ENCODE assay signal across 1 cellular context in genomic region chr11:8688414-8689362, GRCh38.
TF ChIP-seq lines count a peak whose summit lies in the region.

No MANE protein-coding gene starts in this region.

TF ChIP-seq in HepG2, 621 proteins besides CTCF, POLR2A, EP300 and RAD21 (continued from another document and continues in another):
- TF ChIP-seq MEIS1 (CRISPR knock-in tag; IDR thresholded peaks at IDR 0.05; ENCODE audit: borderline replicate concordance) (peak; percentile 89), CEBPZ (IDR thresholded peaks at IDR 0.05; ENCODE audit: low read length) (no peak), MYNN (CRISPR knock-in tag; IDR thresholded peaks at IDR 0.05; ENCODE audit: low read depth) (no peak), SNAI1 (CRISPR knock-in tag; IDR thresholded peaks at IDR 0.05; ENCODE audit: borderline replicate concordance) (no peak), CREM (IDR thresholded peaks at IDR 0.05) (peak; percentile 76; the same call in 1 of the 2 replicates), CREM (CRISPR knock-in tag; IDR thresholded peaks at IDR 0.05) (no peak), NR0B2 (CRISPR knock-in tag; IDR thresholded peaks at IDR 0.05) (no peak), HOXA5 (CRISPR knock-in tag; IDR thresholded peaks at IDR 0.05) (peak; percentile 77; the same call in 1 of the 2 replicates), ZNF3 (CRISPR knock-in tag; IDR thresholded peaks at IDR 0.05) (no peak), LBX2 (CRISPR knock-in tag; IDR thresholded peaks at IDR 0.05; ENCODE audit: borderline replicate concordance) (no peak), ZNF143 (CRISPR knock-in tag; IDR thresholded peaks at IDR 0.05) (peak; percentile 65; the same call in 1 of the 2 replicates), ZNF841 (CRISPR knock-in tag; IDR thresholded peaks at IDR 0.05; ENCODE audit: borderline replicate concordance) (no peak), AKNA (CRISPR knock-in tag; IDR thresholded peaks at IDR 0.05; ENCODE audit: borderline replicate concordance) (0 out of 2 replicates have a peak, but pooled peaks have one; percentile 51), ZKSCAN8 (CRISPR knock-in tag; IDR thresholded peaks at IDR 0.05; ENCODE audit: borderline replicate concordance) (peak; percentile 49; the same call in 1 of the 2 replicates), RFX5 (IDR thresholded peaks at IDR 0.05; ENCODE audit: low read depth, low read length) (peak; percentile 60), ZNF24 (IDR thresholded peaks at IDR 0.05) (no peak), PHF21A (CRISPR knock-in tag; IDR thresholded peaks at IDR 0.05) (peak; percentile 91), ZHX1 (CRISPR knock-in tag; IDR thresholded peaks at IDR 0.05; ENCODE audit: low read depth) (peak; percentile 36; the same call in 1 of the 2 replicates), ZBTB10 (CRISPR knock-in tag; IDR thresholded peaks at IDR 0.05; ENCODE audit: borderline replicate concordance) (peak; percentile 85), NFYC (CRISPR knock-in tag; IDR thresholded peaks at IDR 0.05) (peak; percentile 59), ZNF766 (CRISPR knock-in tag; IDR thresholded peaks at IDR 0.05; ENCODE audit: borderline replicate concordance) (no peak; the same call in 1 of the 2 replicates), ZNF784 (CRISPR knock-in tag; IDR thresholded peaks at IDR 0.05; ENCODE audit: borderline replicate concordance) (0 out of 2 replicates have a peak, but pooled peaks have one; percentile 60), RBFOX2 (IDR thresholded peaks at IDR 0.05; ENCODE audit: low read depth, low read length) (peak; percentile 93), TARDBP (CRISPR knock-in tag; IDR thresholded peaks at IDR 0.05) (peak; percentile 95), PHF20 (CRISPR knock-in tag; IDR thresholded peaks at IDR 0.05) (peak; percentile 96), ZNF639 (CRISPR knock-in tag; conservative IDR thresholded peaks at IDR 0.05) (peak; percentile 77; the same call in 1 of the 2 replicates), THAP7 (CRISPR knock-in tag; IDR thresholded peaks at IDR 0.05) (peak; percentile 54; the same call in 1 of the 2 replicates), UBTF (CRISPR knock-in tag; IDR thresholded peaks at IDR 0.05) (peak; percentile 93), DNMT1 (CRISPR knock-in tag; IDR thresholded peaks at IDR 0.05) (no peak), NCOA1 (CRISPR knock-in tag; IDR thresholded peaks at IDR 0.05) (no peak; the same call in 1 of the 2 replicates), FOXP1 (IDR thresholded peaks at IDR 0.05) (no peak), FOXP1 (CRISPR knock-in tag; IDR thresholded peaks at IDR 0.05) (no peak; the same call in 1 of the 2 replicates), ZNF354B (CRISPR knock-in tag; IDR thresholded peaks at IDR 0.05) (0 out of 2 replicates have a peak, but pooled peaks have one; percentile 28), AGO2 (optimal IDR thresholded peaks at IDR 0.05; ENCODE audit: low read depth, low read length) (peak; percentile 100), KAT7 (CRISPR knock-in tag; IDR thresholded peaks at IDR 0.05; ENCODE audit: borderline replicate concordance) (peak; percentile 90; the same call in 1 of the 2 replicates), BRCA1 (CRISPR knock-in tag; IDR thresholded peaks at IDR 0.05) (peak; percentile 62; the same call in 1 of the 2 replicates), IRF1 (CRISPR knock-in tag; IDR thresholded peaks at IDR 0.05; ENCODE audit: low read depth) (no peak), ZNF446 (CRISPR knock-in tag; IDR thresholded peaks at IDR 0.05) (no peak)
